12 cellular contexts compared by ENCODE assay signal in genomic region chr19:47631681-47632446, GRCh38. TPM values are rescaled to one million over a fixed set of nuclear protein-coding genes. Genes with fewer than 3 reads are reported as not detected.
DNase-seq lines count a peak whose midpoint lies in the region; ATAC-seq and TF ChIP-seq lines count a peak whose summit lies in the region.
"Had no signal": no experiment of that assay in that cellular context is flagged by ENCODE, and none has a peak within 500 bp of the region (broad histone marks: within the 10 kb centered on the region; RNA-seq: fewer than 3 reads in every experiment).

No MANE protein-coding gene starts in this region.

- no peak for TF ChIP-seq EP300 in transverse colon (IDR thresholded peaks at IDR 0.05; ENCODE audit: low read depth)

- CTCF ChIA-PET in CD4-positive, alpha-beta T cell (lab: Charles Lee), result no interaction called here

- H3K9me3 ChIP-seq in muscle layer of duodenum (ENCODE audit: control insufficient read depth in 1 of 2, low read length in 2 of 2), result no peaks in the 10 kb centered on the region
- H3K9me3 ChIP-seq in transverse colon, result no peaks in the 10 kb centered on the region
- no peaks in the 10 kb centered on the region for H3K9me3 ChIP-seq in CD4-positive, alpha-beta T cell (ENCODE audit: control insufficient read depth, low read length)

- POLR2A ChIA-PET in CD4-positive, alpha-beta T cell (lab: Charles Lee), result no interaction called here

- DNase-seq in fibroblast of the aortic adventitia (ENCODE audit: low read depth) (peak; percentile 59), transverse colon (no peak), NCI-H2081 treated with DMSO at 0.1 percent for 48 hours (lab: John Stamatoyannopoulos, UW) (no peak)
- DNase-seq in CD4-positive, alpha-beta T cell, result no peak
- DNase-seq: central memory CD4-positive, alpha-beta T cell; NCI-H1436; NCI-H2227 treated with DMSO at 0.1 percent for 48 hours; NK-92 treated with Interleukin-12 subunit alpha and Interleukin-12 subunit beta, amount 100 ng/mL, for 24 hours; stimulated activated CD4-positive, alpha-beta T cell treated with anti-CD3 and anti-CD28 coated beads, Interleukin-2, amount 100 ng/mL, for 24 hours had no signal

- peaks cover 41% of the 10 kb centered on the region for H3K4me1 Mint-ChIP-seq in CD4-positive, alpha-beta T cell (ENCODE audit: low read depth)

- TF ChIP-seq CTCF in VCaP (conservative IDR thresholded peaks at IDR 0.05) (no peak), fibroblast of the aortic adventitia (IDR thresholded peaks at IDR 0.05; ENCODE audit: insufficient read depth, low read length) (no peak), transverse colon (IDR thresholded peaks at IDR 0.05) (no peak)
- no peak for TF ChIP-seq CTCF in CD4-positive, alpha-beta T cell (IDR thresholded peaks at IDR 0.05)

- in situ Hi-C loops in transverse colon (cut with MboI; ENCODE audit: low pct_ligation_motif_present in 1 of 4, low pct_unique_long_range_greater_than_20kb in 1 of 4, low sequenced_read_pairs in 3 of 4), result no loop called here

- no peaks in the 10 kb centered on the region for H3K9me3 Mint-ChIP-seq in CD4-positive, alpha-beta T cell

- H3K4me3 ChIP-seq in fibroblast of the aortic adventitia (ENCODE audit: low read depth, low read length), result no peak overlapping the region
- H3K4me3 ChIP-seq in muscle layer of duodenum (ENCODE audit: low read depth in 1 of 2, low read length in 2 of 2), result no peak overlapping the region
- H3K4me3 ChIP-seq in transverse colon, result no peak overlapping the region

- H3K27ac ChIP-seq in VCaP (peak overlapping the region; percentile 53; the same call in 1 of the 2 replicates), muscle layer of duodenum (ENCODE audit: low read length) (peak overlapping the region; percentile 56), transverse colon (peak overlapping the region; percentile 66 to 86 (median 72))
- H3K27ac ChIP-seq in CD4-positive, alpha-beta T cell (ENCODE audit: low read depth, low read length), result no peak overlapping the region

- intact Hi-C loops in transverse colon (cut with DNase I; ENCODE audit: low total_unique reads), result loop anchor here (5.0 kb wide), 1 partner anchor 35 kb away; no protein-coding TSS in a partner anchor
- intact Hi-C loops in CD4-positive, alpha-beta T cell (cut with DNase I, micrococcal nuclease), result no loop called here

- WGBS in transverse colon (ENCODE audit: low coverage in 1 of 2), 2 donors, result 87 to 100% methylated on average over 4 to 18 of the region's 18 CpGs

- no peak overlapping the region for H3K4me3 Mint-ChIP-seq in CD4-positive, alpha-beta T cell

- H3K4me1 ChIP-seq in muscle layer of duodenum (ENCODE audit: control insufficient read depth in 1 of 2, insufficient read depth in 2 of 2, low read length in 2 of 2), result peaks cover 5 to 28% of the 10 kb centered on the region in 2 donors
- peaks cover 15 to 71% (median 23%) of the 10 kb centered on the region in 4 donors for H3K4me1 ChIP-seq in transverse colon

- ATAC-seq in GM19467 (IDR thresholded peaks at IDR 0.05; ENCODE audit: unreplicated experiment), result no peak
- ATAC-seq in CD4-positive, alpha-beta T cell (ENCODE audit: poor library complexity), result no peak

- H3K27ac Mint-ChIP-seq in CD4-positive, alpha-beta T cell, result no peak overlapping the region

- no peaks in the 10 kb centered on the region for H3K36me3 ChIP-seq in muscle layer of duodenum (ENCODE audit: control insufficient read depth in 1 of 2, insufficient read depth in 2 of 2, low read length in 2 of 2)
- no peaks in the 10 kb centered on the region for H3K36me3 ChIP-seq in transverse colon

- H3K27me3 ChIP-seq in muscle layer of duodenum (ENCODE audit: low read depth, low read length), result no peaks in the 10 kb centered on the region
- H3K27me3 ChIP-seq in transverse colon, result no peaks in the 10 kb centered on the region
- no peaks in the 10 kb centered on the region for H3K27me3 ChIP-seq in CD4-positive, alpha-beta T cell (ENCODE audit: control insufficient read depth, insufficient read depth, low read length)

- no peaks in the 10 kb centered on the region for H3K27me3 Mint-ChIP-seq in CD4-positive, alpha-beta T cell

- TF ChIP-seq POLR2A in transverse colon (IDR thresholded peaks at IDR 0.05), result no peak

- H3K36me3 Mint-ChIP-seq in CD4-positive, alpha-beta T cell (ENCODE audit: low read depth), result peaks cover 44% of the 10 kb centered on the region

RNA-seq across cellular contexts. Expression of gene BICRA, which starts 22.9 kb away (rescaled TPM):
- total RNA-seq in fibroblast of the aortic adventitia (ENCODE audit: low replicate concordance), result 1.1 and 8.5 TPM in 2 replicates
- total RNA-seq in transverse colon, result 10 to 100 TPM; 11.6 to 30.3 (median 13.2) TPM
- 10 to 100 TPM; 21.2 to 22.0 TPM for total RNA-seq in CD4-positive, alpha-beta T cell

RNA-seq across cellular contexts. Expression of gene ZNF541, which starts 58.9 kb away (rescaled TPM):
- total RNA-seq in fibroblast of the aortic adventitia (ENCODE audit: low replicate concordance) (0.27 and 0.41 TPM in 2 replicates), transverse colon (under 1 TPM in 1 of 4 donors, not detected in 3; 0.16 TPM)
- total RNA-seq in CD4-positive, alpha-beta T cell, result under 1 TPM; 0.81 to 0.88 TPM
